1 cellular context compared by ENCODE assay signal in genomic region chr3:42728056-42728455, GRCh38.
TF ChIP-seq lines count a peak whose summit lies in the region.

No MANE protein-coding gene starts in this region.

TF ChIP-seq in GM23338, 12 proteins besides CTCF, POLR2A, EP300 and RAD21 (continued from another document):
- TF ChIP-seq ZNF462 (CRISPR knock-in tag; IDR thresholded peaks at IDR 0.05) (no peak), ETS1 (IDR thresholded peaks at IDR 0.05) (no peak), EZH2 (IDR thresholded peaks at IDR 0.05; ENCODE audit: low read depth, unreplicated experiment) (no peak), STAT1 (IDR thresholded peaks at IDR 0.05; ENCODE audit: unreplicated experiment) (no peak), ZNF114 (CRISPR knock-in tag; IDR thresholded peaks at IDR 0.05) (no peak), EZH2phosphoT487 (IDR thresholded peaks at IDR 0.05; ENCODE audit: unreplicated experiment) (no peak), ZNF331 (CRISPR knock-in tag; IDR thresholded peaks at IDR 0.05; ENCODE audit: low read depth) (no peak)
- TF ChIP-seq, protein P1, sequence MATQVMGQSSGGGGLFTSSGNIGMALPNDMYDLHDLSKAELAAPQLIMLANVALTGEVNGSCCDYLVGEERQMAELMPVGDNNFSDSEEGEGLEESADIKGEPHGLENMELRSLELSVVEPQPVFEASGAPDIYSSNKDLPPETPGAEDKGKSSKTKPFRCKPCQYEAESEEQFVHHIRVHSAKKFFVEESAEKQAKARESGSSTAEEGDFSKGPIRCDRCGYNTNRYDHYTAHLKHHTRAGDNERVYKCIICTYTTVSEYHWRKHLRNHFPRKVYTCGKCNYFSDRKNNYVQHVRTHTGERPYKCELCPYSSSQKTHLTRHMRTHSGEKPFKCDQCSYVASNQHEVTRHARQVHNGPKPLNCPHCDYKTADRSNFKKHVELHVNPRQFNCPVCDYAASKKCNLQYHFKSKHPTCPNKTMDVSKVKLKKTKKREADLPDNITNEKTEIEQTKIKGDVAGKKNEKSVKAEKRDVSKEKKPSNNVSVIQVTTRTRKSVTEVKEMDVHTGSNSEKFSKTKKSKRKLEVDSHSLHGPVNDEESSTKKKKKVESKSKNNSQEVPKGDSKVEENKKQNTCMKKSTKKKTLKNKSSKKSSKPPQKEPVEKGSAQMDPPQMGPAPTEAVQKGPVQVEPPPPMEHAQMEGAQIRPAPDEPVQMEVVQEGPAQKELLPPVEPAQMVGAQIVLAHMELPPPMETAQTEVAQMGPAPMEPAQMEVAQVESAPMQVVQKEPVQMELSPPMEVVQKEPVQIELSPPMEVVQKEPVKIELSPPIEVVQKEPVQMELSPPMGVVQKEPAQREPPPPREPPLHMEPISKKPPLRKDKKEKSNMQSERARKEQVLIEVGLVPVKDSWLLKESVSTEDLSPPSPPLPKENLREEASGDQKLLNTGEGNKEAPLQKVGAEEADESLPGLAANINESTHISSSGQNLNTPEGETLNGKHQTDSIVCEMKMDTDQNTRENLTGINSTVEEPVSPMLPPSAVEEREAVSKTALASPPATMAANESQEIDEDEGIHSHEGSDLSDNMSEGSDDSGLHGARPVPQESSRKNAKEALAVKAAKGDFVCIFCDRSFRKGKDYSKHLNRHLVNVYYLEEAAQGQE (IDR thresholded peaks at IDR 0.05; ENCODE audit: unreplicated experiment): no peak
